ENCODE assay signal across 25 cellular contexts in genomic region chr6:34642427-34642826, GRCh38.
"Had no signal": no experiment of that assay in that cellular context is flagged by ENCODE, and none has a peak within 500 bp of the region (broad histone marks: within the 10 kb centered on the region; RNA-seq: fewer than 3 reads in every experiment).

No MANE protein-coding gene starts in this region.

- H3K27me3 Mint-ChIP-seq: naive thymus-derived CD4-positive, alpha-beta T cell; natural killer cell treated with Interleukin-12 subunit alpha and Interleukin-12 subunit beta and Interleukin-15 and Interleukin-18, amount 100 ng/mL, for 72 hours; stimulated activated naive CD8-positive, alpha-beta T cell treated with anti-CD3 and anti-CD28 coated beads, Interleukin-15, Interleukin-2, amounts not matched to agents 100 ng/mL and 50 ng/mL, for 24 hours had no signal

- H3K4me1 Mint-ChIP-seq: neural crest cell had no signal

- H3K9me3 Mint-ChIP-seq: naive thymus-derived CD4-positive, alpha-beta T cell; natural killer cell treated with Interleukin-12 subunit alpha and Interleukin-12 subunit beta and Interleukin-15 and Interleukin-18, amount 100 ng/mL, for 72 hours; neural crest cell; stimulated activated naive CD8-positive, alpha-beta T cell treated with anti-CD3 and anti-CD28 coated beads, Interleukin-15, Interleukin-2, amounts not matched to agents 100 ng/mL and 50 ng/mL, for 24 hours had no signal

- H3K27ac Mint-ChIP-seq: naive thymus-derived CD4-positive, alpha-beta T cell; natural killer cell treated with Interleukin-12 subunit alpha and Interleukin-12 subunit beta and Interleukin-15 and Interleukin-18, amount 100 ng/mL, for 72 hours; stimulated activated naive CD8-positive, alpha-beta T cell treated with anti-CD3 and anti-CD28 coated beads, Interleukin-15, Interleukin-2, amounts not matched to agents 100 ng/mL and 50 ng/mL, for 24 hours had no signal

- H3K4me3 Mint-ChIP-seq: naive thymus-derived CD4-positive, alpha-beta T cell; natural killer cell treated with Interleukin-12 subunit alpha and Interleukin-12 subunit beta and Interleukin-15 and Interleukin-18, amount 100 ng/mL, for 72 hours; neural crest cell; stimulated activated naive CD8-positive, alpha-beta T cell treated with anti-CD3 and anti-CD28 coated beads, Interleukin-15, Interleukin-2, amounts not matched to agents 100 ng/mL and 50 ng/mL, for 24 hours had no signal

- DNase-seq: hippocampal formation; kidney glomerular epithelial cell; left cardiac atrium; left lung; mesendoderm; midbrain; mucosa of descending colon; naive thymus-derived CD4-positive, alpha-beta T cell; nucleus accumbens; pancreas; posterior cingulate gyrus; retina; right cardiac atrium; stimulated activated CD4-positive, alpha-beta T cell treated with anti-CD3 and anti-CD28 coated beads, Interleukin-12 subunit alpha, Interleukin-12 subunit beta, amount 100 ng/mL, for 4 hours; stimulated activated CD4-positive, alpha-beta T cell treated with anti-CD3 and anti-CD28 coated beads, Interleukin-15, amount 100 ng/mL, for 24 hours; stimulated activated CD4-positive, alpha-beta T cell treated with anti-CD3 and anti-CD28 coated beads, Interleukin-2, amount 100 ng/mL, for 24 hours; stimulated activated CD4-positive, alpha-beta T cell treated with anti-CD3 and anti-CD28 coated beads, Interleukin-4, amount 100 ng/mL, for 1 hour; stimulated activated naive CD4-positive, alpha-beta T cell; tibial artery; trophoblast cell; upper lobe of right lung had no signal

- ATAC-seq: left cardiac atrium; left lung; mucosa of descending colon; naive thymus-derived CD4-positive, alpha-beta T cell; natural killer cell treated with Interleukin-12 subunit alpha and Interleukin-12 subunit beta and Interleukin-15 and Interleukin-18, amount 100 ng/mL, for 72 hours; pancreas; right cardiac atrium; sciatic nerve; upper lobe of right lung had no signal
